Comparison of ENCODE assay signal across 15 cellular contexts in genomic region chr6:21906826-21907225, GRCh38.
A peak's percentile ranks its signal among the peaks of the same experiment; 100 is the strongest.
DNase-seq lines count a peak whose midpoint lies in the region; ATAC-seq and TF ChIP-seq lines count a peak whose summit lies in the region.
"Had no signal": no experiment of that assay in that cellular context is flagged by ENCODE, and none has a peak within 500 bp of the region (broad histone marks: within the 10 kb centered on the region; RNA-seq: fewer than 3 reads in every experiment).

No MANE protein-coding gene starts in this region.

- no peaks in the 10 kb centered on the region for H4K20me1 ChIP-seq in DND-41 (ENCODE audit: insufficient read depth, low read length)
- peaks cover 30% of the 10 kb centered on the region for H4K20me1 ChIP-seq in Loucy (ENCODE audit: insufficient read depth, low read length, poor library complexity, severe bottlenecking)
- H4K20me1 ChIP-seq: BLaER1 had no signal

- H3K4ac ChIP-seq in mesendoderm (ENCODE audit: low read depth, low read length), result no peak overlapping the region

- DNase-seq in DND-41 (no peak), mesendoderm (no peak), GM13976 (ENCODE audit: low spot score) (no peak)
- DNase-seq in stimulated activated CD4-positive, alpha-beta T cell treated with anti-CD3 and anti-CD28 coated beads, Interleukin-2, amount 100 ng/mL, for 24 hours, result no peak
- DNase-seq: 8988T; AML-193; Caco-2; CD8-positive, alpha-beta memory T cell had no signal

- H4K8ac ChIP-seq in mesendoderm (ENCODE audit: low read depth, low read length), result no peak overlapping the region

- H2BK15ac ChIP-seq in mesendoderm (replicated peaks; ENCODE audit: low read depth), result no peak overlapping the region

- H3K9me3 Mint-ChIP-seq in brain, result no peaks in the 10 kb centered on the region

- H4K5ac ChIP-seq in mesendoderm (ENCODE audit: low read length), result no peak overlapping the region

- H3K4me3 ChIP-seq in DND-41 (ENCODE audit: low read depth in 1 of 2, low read length in 2 of 2) (no peak overlapping the region), Loucy (ENCODE audit: low read length, poor library complexity, severe bottlenecking) (no peak overlapping the region), mesendoderm (ENCODE audit: low read length) (no peak overlapping the region)
- H3K4me3 ChIP-seq: BLaER1 had no signal

- H3K4me1 ChIP-seq in DND-41 (ENCODE audit: insufficient read depth, low read length) (peaks cover 37% of the 10 kb centered on the region), Loucy (ENCODE audit: insufficient read depth, low read length, poor library complexity, severe bottlenecking) (peaks cover 23% of the 10 kb centered on the region), mesendoderm (ENCODE audit: control insufficient read depth, low read depth, low read length) (peaks cover 10% of the 10 kb centered on the region)
- H3K4me1 ChIP-seq: Caco-2 had no signal

- H3K27me3 Mint-ChIP-seq in brain, result no peaks in the 10 kb centered on the region
- H3K27me3 Mint-ChIP-seq: CD8-positive, alpha-beta memory T cell; IgD-negative memory B cell had no signal

- H3K4me1 Mint-ChIP-seq in brain, result peaks cover 63% of the 10 kb centered on the region
- H3K4me1 Mint-ChIP-seq: CD8-positive, alpha-beta memory T cell had no signal

- H3K36me3 ChIP-seq in DND-41 (ENCODE audit: insufficient read depth, low read length) (no peaks in the 10 kb centered on the region; the same call in 1 of the 2 replicates), Loucy (ENCODE audit: insufficient read depth, low read length) (peaks cover 63% of the 10 kb centered on the region), mesendoderm (ENCODE audit: control insufficient read depth, insufficient read depth, low read length) (no peaks in the 10 kb centered on the region)
- H3K36me3 ChIP-seq: BLaER1 had no signal

- peaks cover 5% of the 10 kb centered on the region for H3K79me1 ChIP-seq in mesendoderm (ENCODE audit: low read length)

- no peak overlapping the region for H3K9ac ChIP-seq in DND-41 (ENCODE audit: low read depth, low read length)
- H3K9ac ChIP-seq in Loucy (ENCODE audit: low read depth, low read length, poor library complexity, severe bottlenecking), result no peak overlapping the region
- H3K9ac ChIP-seq in mesendoderm (ENCODE audit: low read length), result no peak overlapping the region
- H3K9ac ChIP-seq: BLaER1 had no signal

- peak overlapping the region; percentile 37; the same call in 1 of the 2 replicates for H3K4me2 ChIP-seq in DND-41 (ENCODE audit: insufficient read depth, low read length)
- H3K4me2 ChIP-seq in Loucy (ENCODE audit: low read depth, low read length, poor library complexity, severe bottlenecking), result peak overlapping the region; percentile 38
- H3K4me2 ChIP-seq in mesendoderm (ENCODE audit: low read length), result no peak overlapping the region
- H3K4me2 ChIP-seq: BLaER1 had no signal

- ATAC-seq in DND-41 (ENCODE audit: insufficient read depth, low read depth) (0 out of 3 replicates have a peak, but pooled peaks have one; percentile 18), GM19023 (IDR thresholded peaks at IDR 0.05; ENCODE audit: unreplicated experiment) (no peak), GM21526 (IDR thresholded peaks at IDR 0.05; ENCODE audit: low FRiP score, unreplicated experiment) (no peak)
- ATAC-seq: HCT116 had no signal

- no peak overlapping the region for H3K56ac ChIP-seq in mesendoderm (ENCODE audit: low read length)

- H2AFZ ChIP-seq in DND-41 (ENCODE audit: low read depth, low read length), result no peak overlapping the region
- no peak overlapping the region for H2AFZ ChIP-seq in Loucy (ENCODE audit: low read length)

- no peak overlapping the region for H2BK120ac ChIP-seq in mesendoderm (ENCODE audit: low read depth, low read length)

- peaks cover 7% of the 10 kb centered on the region for H3K79me2 ChIP-seq in DND-41 (ENCODE audit: insufficient read depth, low read length)
- H3K79me2 ChIP-seq in Loucy (ENCODE audit: insufficient read depth, low read length), result peaks cover 84% of the 10 kb centered on the region
- peaks cover 4% of the 10 kb centered on the region for H3K79me2 ChIP-seq in mesendoderm (ENCODE audit: control insufficient read depth, insufficient read depth, low read length)

- H3K9me3 ChIP-seq in DND-41 (ENCODE audit: insufficient read depth, low read length, severe bottlenecking) (no peaks in the 10 kb centered on the region), Loucy (ENCODE audit: insufficient read depth, low read depth, low read length) (no peaks in the 10 kb centered on the region)
- H3K9me3 ChIP-seq: BLaER1, Caco-2 had no signal

- no peaks in the 10 kb centered on the region for H3F3A ChIP-seq in Loucy (ENCODE audit: low read depth)

- H3K27me3 ChIP-seq in DND-41 (ENCODE audit: insufficient read depth, low read length, poor library complexity) (no peaks in the 10 kb centered on the region), Loucy (ENCODE audit: insufficient read depth, low read length, poor library complexity, severe bottlenecking) (no peaks in the 10 kb centered on the region), mesendoderm (ENCODE audit: insufficient read depth, low read length, poor library complexity) (no peaks in the 10 kb centered on the region)
- H3K27me3 ChIP-seq: BLaER1 had no signal

- in situ Hi-C loops in GM13976 (cut with MboI; ENCODE audit: low sequenced_read_pairs, unreplicated experiment), result no loop called here

- peak overlapping the region in 3 of 5 experiments; percentile 76 to 94 (median 77) for H3K27ac Mint-ChIP-seq in brain
- H3K27ac Mint-ChIP-seq: CD8-positive, alpha-beta memory T cell had no signal

- H2AK5ac ChIP-seq in mesendoderm (ENCODE audit: low read length), result no peak overlapping the region

- no peaks in the 10 kb centered on the region for H3K9me2 ChIP-seq in Loucy (replicated peaks; ENCODE audit: low read depth, low read length)

- H3K36me3 Mint-ChIP-seq in brain, result peaks cover 22% of the 10 kb centered on the region
- H3K36me3 Mint-ChIP-seq: CD8-positive, alpha-beta memory T cell; IgD-negative memory B cell had no signal

- H3K23ac ChIP-seq in mesendoderm (ENCODE audit: low read length), result no peak overlapping the region

- no peak overlapping the region for H3K4me3 Mint-ChIP-seq in brain
- H3K4me3 Mint-ChIP-seq: CD8-positive, alpha-beta memory T cell; IgD-negative memory B cell had no signal

- TF ChIP-seq CTCF in DND-41 (IDR thresholded peaks at IDR 0.05; ENCODE audit: borderline replicate concordance, extremely low read depth, low read length, poor library complexity, severe bottlenecking) (no peak), Loucy (conservative IDR thresholded peaks at IDR 0.05; ENCODE audit: low read length) (no peak), brain (conservative IDR thresholded peaks at IDR 0.05) (no peak), GM13976 (IDR thresholded peaks at IDR 0.05; ENCODE audit: borderline replicate concordance, control extremely low read depth, extremely low read depth, insufficient read depth, missing control alignments) (no peak)

- peak overlapping the region; percentile 51 for H3K18ac ChIP-seq in mesendoderm (ENCODE audit: low read length)

- H3K27ac ChIP-seq in DND-41 (ENCODE audit: low read length), result peak overlapping the region; percentile 32
- no peak overlapping the region for H3K27ac ChIP-seq in mesendoderm (ENCODE audit: low read depth, low read length)
- H3K27ac ChIP-seq: BLaER1 had no signal

- no peak overlapping the region for H2BK5ac ChIP-seq in mesendoderm (ENCODE audit: low read length)
